Comparison of ENCODE assay signal across 8 cellular contexts in genomic region chr10:97640174-97640867, GRCh38.
A peak's percentile ranks its signal among the peaks of the same experiment; 100 is the strongest.
DNase-seq lines count a peak whose midpoint lies in the region; ATAC-seq and TF ChIP-seq lines count a peak whose summit lies in the region.

Gene PI4K2A (plus strand): TSS chr10:97640671. CDS start chr10:97640743, 72 bp downstream.

- H3K9ac ChIP-seq in BLaER1 treated with 17β-estradiol and CSF1 and Interleukin-3, amounts not matched to agents 10 nM and 100 nM = peak within 1 kb of the TSS; percentile 75 to 94 (median 86)

- DNase-seq in NCI-H526 (lab: John Stamatoyannopoulos, UW) (peak; percentile 96 to 98), coronary artery (ENCODE audit: low spot score) (peak; percentile 99)
- peak; percentile 99 for DNase-seq in activated CD4-positive, alpha-beta T cell treated with anti-CD3 and anti-CD28 coated beads for 4 hours
- DNase-seq in stimulated activated CD4-positive, alpha-beta T cell treated with anti-CD3 and anti-CD28 coated beads, Interleukin-1b, Interleukin-23, amount 100 ng/mL, for 24 hours (ENCODE audit: low read depth in 4 of 4, low spot score in 1 of 4) = peak; percentile 97 to 99 (median 98)

- H3K4me1 ChIP-seq in BLaER1 treated with 17β-estradiol and CSF1 and Interleukin-3, amounts not matched to agents 10 nM and 100 nM = peaks cover 13 to 28% (median 14%) of the 10 kb centered on the region in 10 experiments; a peak in 16 of 20 replicates

- peaks cover 0 to 9% (median 0%) of the 10 kb centered on the region in 11 experiments; a peak in 7 of 22 replicates for H3K9me3 ChIP-seq in BLaER1 treated with 17β-estradiol and CSF1 and Interleukin-3, amounts not matched to agents 10 nM and 100 nM (replicated peaks in 1 of 11)

- H4K20me1 ChIP-seq in BLaER1 treated with 17β-estradiol and CSF1 and Interleukin-3, amounts not matched to agents 10 nM and 100 nM = peaks cover 0 to 15% (median 6%) of the 10 kb centered on the region in 11 experiments; a peak in 7 of 22 replicates

- H3K27me3 ChIP-seq in BLaER1 treated with 17β-estradiol and CSF1 and Interleukin-3, amounts not matched to agents 10 nM and 100 nM = no peaks in the 10 kb centered on the region
- no peaks in the 10 kb centered on the region for H3K27me3 ChIP-seq in layer of hippocampus (ENCODE audit: control insufficient read depth, insufficient read depth, low read length)

- peak within 1 kb of the TSS; percentile 63 to 85 (median 74) for H3K4me2 ChIP-seq in BLaER1 treated with 17β-estradiol and CSF1 and Interleukin-3, amounts not matched to agents 10 nM and 100 nM

- ATAC-seq in GM19328 (IDR thresholded peaks at IDR 0.05; ENCODE audit: unreplicated experiment) (peak; percentile 99), HG03469 (IDR thresholded peaks at IDR 0.05; ENCODE audit: unreplicated experiment) (peak; percentile 92)

- peaks cover 6 to 19% (median 12%) of the 10 kb centered on the region in 11 experiments; a peak in 14 of 22 replicates for H3K36me3 ChIP-seq in BLaER1 treated with 17β-estradiol and CSF1 and Interleukin-3, amounts not matched to agents 10 nM and 100 nM

- no peak for TF ChIP-seq CTCF in coronary artery (IDR thresholded peaks at IDR 0.05)

- peak within 1 kb of the TSS; percentile 72 to 92 (median 81) for H3K27ac ChIP-seq in BLaER1 treated with 17β-estradiol and CSF1 and Interleukin-3, amounts not matched to agents 10 nM and 100 nM
- H3K27ac ChIP-seq in coronary artery (peak within 1 kb of the TSS; percentile 82 to 97), layer of hippocampus (ENCODE audit: low read depth, low read length) (peak within 1 kb of the TSS; percentile 71)

- H3K4me3 ChIP-seq in BLaER1 treated with 17β-estradiol and CSF1 and Interleukin-3, amounts not matched to agents 10 nM and 100 nM = peak within 1 kb of the TSS; percentile 78 to 85 (median 82)
- peak within 1 kb of the TSS; percentile 99 for H3K4me3 ChIP-seq in coronary artery

Comparison
In these comparisons a context has a peak if more than half of its experiments do, and no peak if none do; other contexts are left out.
1. Peak in every context shown above with its lines: DNase-seq, ATAC-seq, H3K4me3 ChIP-seq and H3K27ac ChIP-seq.